Comparison of ENCODE assay signal across 10 cellular contexts in genomic region chr19:10962863-10963262, GRCh38. TPM values are rescaled to one million over a fixed set of nuclear protein-coding genes. Genes with fewer than 3 reads are reported as not detected.
DNase-seq lines count a peak whose midpoint lies in the region; ATAC-seq, FAIRE-seq and TF ChIP-seq lines count a peak whose summit lies in the region.
"Had no signal": no experiment of that assay in that cellular context is flagged by ENCODE, and none has a peak within 500 bp of the region (broad histone marks: within the 10 kb centered on the region; RNA-seq: fewer than 3 reads in every experiment).

No MANE protein-coding gene starts in this region.

- H3K9ac ChIP-seq in keratinocyte (ENCODE audit: control insufficient read depth, extremely low read depth, insufficient read depth, low read length): peak overlapping the region; percentile 22

- H3K27me3 ChIP-seq in keratinocyte (ENCODE audit: control insufficient read depth, extremely low read depth, insufficient read depth, low read length) (no peaks in the 10 kb centered on the region), left ventricle myocardium inferior (ENCODE audit: low read depth) (no peaks in the 10 kb centered on the region)

- H3K4me1 ChIP-seq in keratinocyte (ENCODE audit: control insufficient read depth, extremely low read depth, insufficient read depth, low read length): peaks cover 21% of the 10 kb centered on the region
- peaks cover 28% of the 10 kb centered on the region for H3K4me1 ChIP-seq in left ventricle myocardium inferior

- peaks cover 62% of the 10 kb centered on the region for H3K79me2 ChIP-seq in keratinocyte (ENCODE audit: control insufficient read depth, insufficient read depth, low read length)

- H3K36me3 ChIP-seq in keratinocyte (ENCODE audit: control insufficient read depth in 2 of 2, extremely low read depth in 1 of 2, insufficient read depth in 2 of 2, low read length in 2 of 2) (peaks cover 0 to 6% of the 10 kb centered on the region in 2 experiments), left ventricle myocardium inferior (no peaks in the 10 kb centered on the region)

- H3K9me3 ChIP-seq in keratinocyte (ENCODE audit: control insufficient read depth, low read depth, low read length) (no peaks in the 10 kb centered on the region), left ventricle myocardium inferior (replicated peaks) (no peaks in the 10 kb centered on the region)

- no peaks in the 10 kb centered on the region for H3K27me3 Mint-ChIP-seq in stimulated activated naive CD8-positive, alpha-beta T cell treated with anti-CD3 and anti-CD28 coated beads, Interleukin-15, Interleukin-2, amounts not matched to agents 100 ng/mL and 50 ng/mL, for 24 hours
- no peaks in the 10 kb centered on the region for H3K27me3 Mint-ChIP-seq in activated CD8-positive, alpha-beta T cell treated with anti-CD3 and anti-CD28 coated beads for 36 hours

- H3K4me3 ChIP-seq in keratinocyte (ENCODE audit: control insufficient read depth in 2 of 3, extremely low read depth in 1 of 3, insufficient read depth in 2 of 3, low read depth in 1 of 3, low read length in 3 of 3) (peak overlapping the region in 1 of 3 experiments; percentile 20), left ventricle myocardium inferior (no peak overlapping the region)

- H2AFZ ChIP-seq in keratinocyte (ENCODE audit: control insufficient read depth, low read length): no peak overlapping the region

- CTCF ChIA-PET in activated CD8-positive, alpha-beta T cell treated with anti-CD3 and anti-CD28 coated beads for 36 hours (lab: Charles Lee): interaction anchor here (1.6 to 2.6 kb wide), 2 partner anchors 21 to 26 kb away, joined by 7 to 9 read pairs; no protein-coding TSS in a partner anchor

- dilution Hi-C loops in keratinocyte (cut with MboI; ENCODE audit: extremely low pct_ligation_motif_present, low sequenced_read_pairs): no loop called here

- H3K9me3 Mint-ChIP-seq in stimulated activated naive CD8-positive, alpha-beta T cell treated with anti-CD3 and anti-CD28 coated beads, Interleukin-15, Interleukin-2, amounts not matched to agents 100 ng/mL and 50 ng/mL, for 24 hours: no peaks in the 10 kb centered on the region
- no peaks in the 10 kb centered on the region for H3K9me3 Mint-ChIP-seq in activated CD8-positive, alpha-beta T cell treated with anti-CD3 and anti-CD28 coated beads for 36 hours

- intact Hi-C loops in activated CD8-positive, alpha-beta T cell treated with anti-CD3 and anti-CD28 coated beads for 36 hours (cut with micrococcal nuclease): no loop called here
- intact Hi-C loops in left ventricle myocardium inferior (cut with micrococcal nuclease): no loop called here

- peaks cover 3% of the 10 kb centered on the region for H3K36me3 Mint-ChIP-seq in stimulated activated naive CD8-positive, alpha-beta T cell treated with anti-CD3 and anti-CD28 coated beads, Interleukin-15, Interleukin-2, amounts not matched to agents 100 ng/mL and 50 ng/mL, for 24 hours (ENCODE audit: low read depth)
- H3K36me3 Mint-ChIP-seq in activated CD8-positive, alpha-beta T cell treated with anti-CD3 and anti-CD28 coated beads for 36 hours (ENCODE audit: low read depth): peaks cover 11% of the 10 kb centered on the region

- H3K4me2 ChIP-seq in keratinocyte (ENCODE audit: control insufficient read depth, extremely low read depth, insufficient read depth, low read depth, low read length): peak overlapping the region; percentile 98

- H3K27ac ChIP-seq in keratinocyte (ENCODE audit: control insufficient read depth, insufficient read depth, low read length): no peak overlapping the region
- no peak overlapping the region for H3K27ac ChIP-seq in left ventricle myocardium inferior (replicated peaks)

- no peak overlapping the region for H3K27ac Mint-ChIP-seq in stimulated activated naive CD8-positive, alpha-beta T cell treated with anti-CD3 and anti-CD28 coated beads, Interleukin-15, Interleukin-2, amounts not matched to agents 100 ng/mL and 50 ng/mL, for 24 hours
- H3K27ac Mint-ChIP-seq in activated CD8-positive, alpha-beta T cell treated with anti-CD3 and anti-CD28 coated beads for 36 hours: peak overlapping the region; percentile 90

- DNase-seq in stimulated activated naive CD8-positive, alpha-beta T cell treated with anti-CD3 and anti-CD28 coated beads, Interleukin-15, Interleukin-2, amounts not matched to agents 100 U/mL and 50 U/mL, for 24 hours: no peak
- DNase-seq in activated CD8-positive, alpha-beta T cell treated with anti-CD3 and anti-CD28 coated beads for 36 hours: no peak
- no peak for DNase-seq in keratinocyte (ENCODE audit: low read depth, low spot score)
- no peak for DNase-seq in NCI-H524 treated with DMSO at 0.1 percent for 48 hours (lab: John Stamatoyannopoulos, UW)
- DNase-seq in AG08395 (ENCODE audit: low spot score): no peak
- DNase-seq in left ventricle myocardium inferior: no peak
- DNase-seq: nucleus accumbens, T1000 had no signal

- H3K4me1 Mint-ChIP-seq in stimulated activated naive CD8-positive, alpha-beta T cell treated with anti-CD3 and anti-CD28 coated beads, Interleukin-15, Interleukin-2, amounts not matched to agents 100 ng/mL and 50 ng/mL, for 24 hours (ENCODE audit: low read depth): peaks cover 58% of the 10 kb centered on the region
- peaks cover 40% of the 10 kb centered on the region for H3K4me1 Mint-ChIP-seq in activated CD8-positive, alpha-beta T cell treated with anti-CD3 and anti-CD28 coated beads for 36 hours (ENCODE audit: low read depth)

- no peak for TF ChIP-seq CTCF in activated CD8-positive, alpha-beta T cell treated with anti-CD3 and anti-CD28 coated beads for 36 hours (IDR thresholded peaks at IDR 0.05)
- no peak for TF ChIP-seq CTCF in keratinocyte (optimal IDR thresholded peaks at IDR 0.05 in 1 of 3, IDR thresholded peaks at IDR 0.05 in 1 of 3, conservative IDR thresholded peaks at IDR 0.05 in 1 of 3; ENCODE audit: extremely low read depth in 1 of 3, insufficient read depth in 2 of 3, low read length in 3 of 3)
- no peak for TF ChIP-seq CTCF in left ventricle myocardium inferior (IDR thresholded peaks at IDR 0.05; ENCODE audit: borderline replicate concordance)

- peaks cover 17% of the 10 kb centered on the region for H4K20me1 ChIP-seq in keratinocyte (ENCODE audit: control insufficient read depth, extremely low read depth, insufficient read depth, low read length)

- FAIRE-seq in keratinocyte (lab: Jason Lieb, UNC): no peak

- POLR2A ChIA-PET in activated CD8-positive, alpha-beta T cell treated with anti-CD3 and anti-CD28 coated beads for 36 hours (lab: Charles Lee): interaction anchor here (0.6 to 1.5 kb wide), 6 partner anchors 8 to 460 kb away, joined by 3 to 5 read pairs (median 3); partner anchors contain the start of genes LDLR and QTRT1

- peak overlapping the region; percentile 93 for H3K4me3 Mint-ChIP-seq in stimulated activated naive CD8-positive, alpha-beta T cell treated with anti-CD3 and anti-CD28 coated beads, Interleukin-15, Interleukin-2, amounts not matched to agents 100 ng/mL and 50 ng/mL, for 24 hours
- H3K4me3 Mint-ChIP-seq in activated CD8-positive, alpha-beta T cell treated with anti-CD3 and anti-CD28 coated beads for 36 hours: peak overlapping the region; percentile 89

- no peak for ATAC-seq in stimulated activated naive CD8-positive, alpha-beta T cell treated with anti-CD3 and anti-CD28 coated beads, Interleukin-15, Interleukin-2, amounts not matched to agents 100 U/mL and 50 U/mL, for 24 hours
- no peak for ATAC-seq in activated CD8-positive, alpha-beta T cell treated with anti-CD3 and anti-CD28 coated beads for 36 hours
- ATAC-seq in HG03025 (IDR thresholded peaks at IDR 0.05; ENCODE audit: low FRiP score, unreplicated experiment): no peak

- H3K9me1 ChIP-seq in keratinocyte (ENCODE audit: control insufficient read depth, extremely low read depth, insufficient read depth, low read length): peaks cover 3% of the 10 kb centered on the region

RNA-seq across cellular contexts. Expression of gene SMARCA4, which starts 2.0 kb away (rescaled TPM):
- 10 to 100 TPM; 97.0 to 98.7 TPM for total RNA-seq in activated CD8-positive, alpha-beta T cell treated with anti-CD3 and anti-CD28 coated beads for 36 hours
- 30.8 to 61.8 TPM (median 33.1 TPM) in 3 replicates for polyA plus RNA-seq in keratinocyte
- polyA plus RNA-seq in keratinocyte (2011; ENCODE audit: low read depth): 102 TPM
- 45.2 and 63.6 TPM in 2 replicates for polyA plus RNA-seq in keratinocyte (2011; cell fraction: cytosol; rRNA removed)
- polyA plus RNA-seq in keratinocyte (2011; cell fraction: nucleus; rRNA removed): 109 and 126 TPM in 2 replicates
- 78.8 and 113 TPM in 2 replicates for polyA plus RNA-seq in keratinocyte (2012; ENCODE audit: low replicate concordance)
- 84.1 to 227 TPM (median 111 TPM) in 3 replicates for polyA minus RNA-seq in keratinocyte
- 83.1 TPM for polyA minus RNA-seq in keratinocyte (2011; cell fraction: cytosol; rRNA and poly(A)+ RNA removed)
- 125 and 144 TPM in 2 replicates for polyA minus RNA-seq in keratinocyte (2011; cell fraction: nucleus; rRNA and poly(A)+ RNA removed)
- 38.8 TPM for total RNA-seq in left ventricle myocardium inferior

RNA-seq across cellular contexts. Expression of gene TIMM29, which starts 34.3 kb away (rescaled TPM):
- total RNA-seq in activated CD8-positive, alpha-beta T cell treated with anti-CD3 and anti-CD28 coated beads for 36 hours: 10 to 100 TPM; 14.7 to 17.7 TPM
- polyA plus RNA-seq in keratinocyte: 6.1 to 10.3 TPM (median 8.4 TPM) in 3 replicates
- 6.9 TPM for polyA plus RNA-seq in keratinocyte (2011; ENCODE audit: low read depth)
- 6.8 and 7.6 TPM in 2 replicates for polyA plus RNA-seq in keratinocyte (2011; cell fraction: cytosol; rRNA removed)
- polyA plus RNA-seq in keratinocyte (2011; cell fraction: nucleus; rRNA removed): 7.0 and 8.8 TPM in 2 replicates
- 12.4 and 14.4 TPM in 2 replicates for polyA plus RNA-seq in keratinocyte (2012; ENCODE audit: low replicate concordance)
- 2.3 to 5.0 TPM (median 3.9 TPM) in 3 replicates for polyA minus RNA-seq in keratinocyte
- polyA minus RNA-seq in keratinocyte (2011; cell fraction: cytosol; rRNA and poly(A)+ RNA removed): 8.8 TPM
- 6.5 and 7.4 TPM in 2 replicates for polyA minus RNA-seq in keratinocyte (2011; cell fraction: nucleus; rRNA and poly(A)+ RNA removed)
- total RNA-seq in left ventricle myocardium inferior: 12.4 TPM

RNA-seq across cellular contexts. Expression of gene YIPF2, which starts 34.4 kb away (rescaled TPM):
- total RNA-seq in activated CD8-positive, alpha-beta T cell treated with anti-CD3 and anti-CD28 coated beads for 36 hours: 10 to 100 TPM; 21.7 to 24.4 TPM
- polyA plus RNA-seq in keratinocyte: 26.9 to 59.6 TPM (median 40.2 TPM) in 3 replicates
- polyA plus RNA-seq in keratinocyte (2011; ENCODE audit: low read depth): 17.7 TPM
- polyA plus RNA-seq in keratinocyte (2011; cell fraction: cytosol; rRNA removed): 28.1 and 62.8 TPM in 2 replicates
- 55.2 and 72.1 TPM in 2 replicates for polyA plus RNA-seq in keratinocyte (2011; cell fraction: nucleus; rRNA removed)
- polyA plus RNA-seq in keratinocyte (2012; ENCODE audit: low replicate concordance): 46.5 and 50.7 TPM in 2 replicates
- polyA minus RNA-seq in keratinocyte: 38.8 to 74.3 TPM (median 68.0 TPM) in 3 replicates
- polyA minus RNA-seq in keratinocyte (2011; cell fraction: cytosol; rRNA and poly(A)+ RNA removed): 124 TPM
- polyA minus RNA-seq in keratinocyte (2011; cell fraction: nucleus; rRNA and poly(A)+ RNA removed): 27.0 and 32.7 TPM in 2 replicates
- 13.1 TPM for total RNA-seq in left ventricle myocardium inferior
